ENCODE assay signal across 8 cellular contexts in genomic region chr6:27472617-27473400, GRCh38. TPM values are rescaled to one million over a fixed set of nuclear protein-coding genes. Genes with fewer than 3 reads are reported as not detected.
DNase-seq lines count a peak whose midpoint lies in the region; ATAC-seq and TF ChIP-seq lines count a peak whose summit lies in the region.

Gene ZNF184, minus strand, starts transcription at chr6:27473105. Its CDS starts 811 bp downstream, at chr6:27472294.

- H3K27me3 ChIP-seq in right atrium auricular region (no peaks in the 10 kb centered on the region), psoas muscle (ENCODE audit: insufficient read depth in 3 of 3, low read length in 2 of 3) (no peaks in the 10 kb centered on the region), uterus (no peaks in the 10 kb centered on the region)

- TF ChIP-seq POLR2A in GM15510 (IDR thresholded peaks at IDR 0.05; ENCODE audit: borderline replicate concordance, extremely low read depth, insufficient read length): peak; percentile 75
- peak; percentile 69 to 90 for TF ChIP-seq POLR2A in uterus (IDR thresholded peaks at IDR 0.05)

- ATAC-seq in HG02885 (IDR thresholded peaks at IDR 0.05; ENCODE audit: poor library complexity, unreplicated experiment): peak; percentile 89
- ATAC-seq in T-helper 17 cell: peak; percentile 85
- peak; percentile 99 to 100 (median 99) for ATAC-seq in psoas muscle

- peaks cover 8% of the 10 kb centered on the region for H3K36me3 Mint-ChIP-seq in T-helper 17 cell (ENCODE audit: low read depth)

- H3K4me3 ChIP-seq in right atrium auricular region: peak within 1 kb of the TSS; percentile 68 to 87
- peak within 1 kb of the TSS; percentile 94 for H3K4me3 ChIP-seq in psoas muscle
- H3K4me3 ChIP-seq in uterus: peak within 1 kb of the TSS; percentile 78 to 95

- peaks cover 39% of the 10 kb centered on the region for H3K4me1 Mint-ChIP-seq in T-helper 17 cell

- H3K4me1 ChIP-seq in right atrium auricular region (peaks cover 0 to 25% of the 10 kb centered on the region in 2 donors), psoas muscle (peaks cover 11% of the 10 kb centered on the region), uterus (no peaks in the 10 kb centered on the region)

- H3K27ac ChIP-seq in right atrium auricular region (peak within 1 kb of the TSS; percentile 88 to 92), psoas muscle (peak within 1 kb of the TSS; percentile 99), uterus (peak within 1 kb of the TSS; percentile 85 to 87)

- DNase-seq in NCI-H1694 treated with DMSO at 0.1 percent for 48 hours (lab: John Stamatoyannopoulos, UW) (peak; percentile 85), T-helper 17 cell (peak; percentile 66 to 68 (median 66)), anterior cingulate cortex (lab: John Stamatoyannopoulos, UW) (peak; percentile 41 to 97 (median 92)), right atrium auricular region (ENCODE audit: low spot score) (peak; percentile 95), psoas muscle (peak; percentile 95 to 97), uterus (peak; percentile 95)

- intact Hi-C loops in psoas muscle (cut with DNase I): loop anchor here (2.0 to 10.0 kb wide), 2 partner anchors 288 to 420 kb away; a partner anchor contains a TSS
- intact Hi-C loops in uterus (cut with DNase I; ENCODE audit: low total_unique reads): no loop called here

- WGBS in psoas muscle, 3 donors: 0% methylated on average over 56 of the region's 56 CpGs

- H3K27me3 Mint-ChIP-seq in T-helper 17 cell: no peaks in the 10 kb centered on the region

- peak within 1 kb of the TSS; percentile 97 for H3K27ac Mint-ChIP-seq in T-helper 17 cell

- TF ChIP-seq CTCF in right atrium auricular region (IDR thresholded peaks at IDR 0.05) (peak in 1 of 2 donors; percentile 29), psoas muscle (IDR thresholded peaks at IDR 0.05) (no peak), uterus (IDR thresholded peaks at IDR 0.05) (peak in 2 of 4 experiments; percentile 17 to 27)

- H3K9me3 ChIP-seq in T-helper 17 cell (ENCODE audit: control insufficient read depth, low read length, poor library complexity, severe bottlenecking) (no peaks in the 10 kb centered on the region), right atrium auricular region (no peaks in the 10 kb centered on the region), psoas muscle (no peaks in the 10 kb centered on the region), uterus (no peaks in the 10 kb centered on the region)

- H3K36me3 ChIP-seq in right atrium auricular region (no peaks in the 10 kb centered on the region), psoas muscle (ENCODE audit: insufficient read depth in 1 of 2, low read depth in 1 of 2) (peaks cover 0 to 35% of the 10 kb centered on the region in 2 donors), uterus (no peaks in the 10 kb centered on the region)

- H3K4me3 Mint-ChIP-seq in T-helper 17 cell: peak within 1 kb of the TSS; percentile 95

RNA-seq across cellular contexts. Expression of gene ZNF184, which starts in this region (rescaled TPM):
- total RNA-seq in T-helper 17 cell: 10 to 100 TPM in 1 of 2 donors, 1 to 10 TPM in 1; 9.8 to 12.5 TPM
- total RNA-seq in right atrium auricular region: 1 to 10 TPM; 3.3 to 3.9 TPM
- total RNA-seq in psoas muscle: 1 to 10 TPM; 4.2 to 4.9 (median 4.5) TPM
- polyA plus RNA-seq in psoas muscle: 1 to 10 TPM; 2.3 to 5.7 (median 2.9) TPM
- 10 to 100 TPM in 2 of 4 donors, 1 to 10 TPM in 2; 3.8 to 28.3 (median 10.7) TPM for total RNA-seq in uterus

Comparison
In these comparisons a context has a peak if more than half of its experiments do, and no peak if none do; other contexts are left out.
1. Peak in every context shown above with its lines: DNase-seq, ATAC-seq, H3K4me3 ChIP-seq and H3K27ac ChIP-seq.